8 cellular contexts compared by ENCODE assay signal in genomic region chr2:118013221-118013723, GRCh38. TPM values are rescaled to one million over a fixed set of nuclear protein-coding genes. Genes with fewer than 3 reads are reported as not detected.
DNase-seq lines count a peak whose midpoint lies in the region; TF ChIP-seq lines count a peak whose summit lies in the region.

No MANE protein-coding gene starts in this region.

- H3K4me3 ChIP-seq in KMS-11 (IDR thresholded peaks at IDR 0.05; ENCODE audit: insufficient read depth, low read depth, low read length) (no peak overlapping the region), endocrine pancreas (ENCODE audit: control insufficient read depth, insufficient read depth, low read length) (peak overlapping the region; percentile 83), mesendoderm (ENCODE audit: low read length) (peak overlapping the region; percentile 84)

- POLR2A ChIA-PET in activated CD4-positive, alpha-beta T cell treated with anti-CD3 and anti-CD28 coated beads, Interleukin-2, amount 10 ng/mL, durations not matched to agents 7 days and 5 days (lab: Charles Lee): no interaction called here

- no peak overlapping the region for H2BK15ac ChIP-seq in mesendoderm (replicated peaks; ENCODE audit: low read depth)

- no peaks in the 10 kb centered on the region for H3K36me3 ChIP-seq in KMS-11 (ENCODE audit: insufficient read depth)
- no peaks in the 10 kb centered on the region for H3K36me3 ChIP-seq in endocrine pancreas (ENCODE audit: control insufficient read depth, insufficient read depth, low read length)
- H3K36me3 ChIP-seq in mesendoderm (ENCODE audit: control insufficient read depth, insufficient read depth, low read length): no peaks in the 10 kb centered on the region

- H2BK5ac ChIP-seq in mesendoderm (ENCODE audit: low read length): no peak overlapping the region

- H3K36me3 Mint-ChIP-seq in activated CD4-positive, alpha-beta T cell treated with anti-CD3 and anti-CD28 coated beads, Interleukin-2, amount 10 ng/mL, durations not matched to agents 7 days and 5 days (ENCODE audit: low read depth): peaks cover 9% of the 10 kb centered on the region
- H3K36me3 Mint-ChIP-seq in stimulated activated naive CD8-positive, alpha-beta T cell treated with anti-CD3 and anti-CD28 coated beads, Interleukin-15, Interleukin-2, amounts not matched to agents 100 ng/mL and 50 ng/mL, for 24 hours (ENCODE audit: low read depth): peaks cover 6% of the 10 kb centered on the region

- in situ Hi-C loops in GM13976 (cut with MboI; ENCODE audit: low sequenced_read_pairs, unreplicated experiment): no loop called here

- H3K56ac ChIP-seq in mesendoderm (ENCODE audit: low read length): peak overlapping the region; percentile 89

- H3K4me3 Mint-ChIP-seq in activated CD4-positive, alpha-beta T cell treated with anti-CD3 and anti-CD28 coated beads, Interleukin-2, amount 10 ng/mL, durations not matched to agents 7 days and 5 days: peak overlapping the region; percentile 91
- H3K4me3 Mint-ChIP-seq in stimulated activated naive CD8-positive, alpha-beta T cell treated with anti-CD3 and anti-CD28 coated beads, Interleukin-15, Interleukin-2, amounts not matched to agents 100 ng/mL and 50 ng/mL, for 24 hours: peak overlapping the region; percentile 86

- no peak overlapping the region for H4K5ac ChIP-seq in mesendoderm (ENCODE audit: low read length)

- H3K4me2 ChIP-seq in KMS-11: peak overlapping the region; percentile 78
- peak overlapping the region; percentile 34 for H3K4me2 ChIP-seq in mesendoderm (ENCODE audit: low read length)

- no peaks in the 10 kb centered on the region for H3K27me3 ChIP-seq in KMS-11 (ENCODE audit: insufficient read depth, low read depth)
- no peaks in the 10 kb centered on the region for H3K27me3 ChIP-seq in endocrine pancreas (ENCODE audit: control insufficient read depth, insufficient read depth, low read length)
- H3K27me3 ChIP-seq in mesendoderm (ENCODE audit: insufficient read depth, low read length, poor library complexity): no peaks in the 10 kb centered on the region

- no peaks in the 10 kb centered on the region for H3K9me3 Mint-ChIP-seq in activated CD4-positive, alpha-beta T cell treated with anti-CD3 and anti-CD28 coated beads, Interleukin-2, amount 10 ng/mL, durations not matched to agents 7 days and 5 days
- H3K9me3 Mint-ChIP-seq in stimulated activated naive CD8-positive, alpha-beta T cell treated with anti-CD3 and anti-CD28 coated beads, Interleukin-15, Interleukin-2, amounts not matched to agents 100 ng/mL and 50 ng/mL, for 24 hours: no peaks in the 10 kb centered on the region

- H3K9ac ChIP-seq in KMS-11 (peak overlapping the region; percentile 81; the same call in 1 of the 2 replicates), endocrine pancreas (ENCODE audit: control insufficient read depth, insufficient read depth, low read length) (peak overlapping the region; percentile 73), mesendoderm (ENCODE audit: low read length) (peak overlapping the region; percentile 80)

- H3K18ac ChIP-seq in mesendoderm (ENCODE audit: low read length): peak overlapping the region; percentile 81

- no peak overlapping the region for H2BK120ac ChIP-seq in mesendoderm (ENCODE audit: low read depth, low read length)

- H3K4me1 ChIP-seq in KMS-11 (ENCODE audit: low read depth, poor library complexity, severe bottlenecking) (peaks cover 26% of the 10 kb centered on the region), endocrine pancreas (ENCODE audit: control insufficient read depth, insufficient read depth, low read length) (peaks cover 8% of the 10 kb centered on the region), mesendoderm (ENCODE audit: control insufficient read depth, low read depth, low read length) (peaks cover 2% of the 10 kb centered on the region)

- CTCF ChIA-PET in activated CD4-positive, alpha-beta T cell treated with anti-CD3 and anti-CD28 coated beads, Interleukin-2, amount 10 ng/mL, durations not matched to agents 7 days and 5 days (lab: Charles Lee): interaction anchor here (0.9 to 3.1 kb wide), 5 partner anchors 9 to 199 kb away, joined by 3 to 27 read pairs (median 3); partner anchors contain the start of gene DDX18

- no peaks in the 10 kb centered on the region for H4K20me1 ChIP-seq in KMS-11 (ENCODE audit: insufficient read depth)

- H3K79me2 ChIP-seq in KMS-11 (ENCODE audit: insufficient read depth, low read depth) (peaks cover 27% of the 10 kb centered on the region; the same call in 1 of the 2 replicates), mesendoderm (ENCODE audit: control insufficient read depth, insufficient read depth, low read length) (peaks cover 2% of the 10 kb centered on the region)

- H3K23ac ChIP-seq in mesendoderm (ENCODE audit: low read length): no peak overlapping the region

- H3K27ac ChIP-seq in KMS-11 (peak overlapping the region; percentile 58), mesendoderm (ENCODE audit: low read depth, low read length) (peak overlapping the region; percentile 74)

- peaks cover 4% of the 10 kb centered on the region for H3K79me1 ChIP-seq in mesendoderm (ENCODE audit: low read length)

- WGBS in mesendoderm (ENCODE audit: extremely low coverage, insufficient coverage, low lambda C conversion rate): no CpG with 5 or more reads among the region's 48 CpGs

- DNase-seq in GM13976 (ENCODE audit: low spot score): peak; percentile 70
- DNase-seq in GOT3 (lab: John Stamatoyannopoulos, UW): peak; percentile 7
- peak; percentile 36 for DNase-seq in activated CD4-positive, alpha-beta T cell treated with anti-CD3 and anti-CD28 coated beads, Interleukin-2, amount 10 ng/mL, durations not matched to agents 7 days and 5 days
- DNase-seq in mesendoderm: peak; percentile 40
- no peak for DNase-seq in amniotic stem cell (lab: John Stamatoyannopoulos, UW)

- no peaks in the 10 kb centered on the region for H3K9me3 ChIP-seq in endocrine pancreas (ENCODE audit: control insufficient read depth, low read length)

- H3K27ac Mint-ChIP-seq in activated CD4-positive, alpha-beta T cell treated with anti-CD3 and anti-CD28 coated beads, Interleukin-2, amount 10 ng/mL, durations not matched to agents 7 days and 5 days: peak overlapping the region; percentile 90
- no peak overlapping the region for H3K27ac Mint-ChIP-seq in stimulated activated naive CD8-positive, alpha-beta T cell treated with anti-CD3 and anti-CD28 coated beads, Interleukin-15, Interleukin-2, amounts not matched to agents 100 ng/mL and 50 ng/mL, for 24 hours

- H3K27me3 Mint-ChIP-seq in activated CD4-positive, alpha-beta T cell treated with anti-CD3 and anti-CD28 coated beads, Interleukin-2, amount 10 ng/mL, durations not matched to agents 7 days and 5 days: no peaks in the 10 kb centered on the region
- H3K27me3 Mint-ChIP-seq in stimulated activated naive CD8-positive, alpha-beta T cell treated with anti-CD3 and anti-CD28 coated beads, Interleukin-15, Interleukin-2, amounts not matched to agents 100 ng/mL and 50 ng/mL, for 24 hours: no peaks in the 10 kb centered on the region

- no peak for TF ChIP-seq CTCF in GM13976 (IDR thresholded peaks at IDR 0.05; ENCODE audit: borderline replicate concordance, control extremely low read depth, extremely low read depth, insufficient read depth, missing control alignments)
- TF ChIP-seq CTCF in KMS-11 (conservative IDR thresholded peaks at IDR 0.05; ENCODE audit: low read depth, low read length): no peak

- no peak overlapping the region for H3K4ac ChIP-seq in mesendoderm (ENCODE audit: low read depth, low read length)

- H4K8ac ChIP-seq in mesendoderm (ENCODE audit: low read depth, low read length): no peak overlapping the region

- H2AK5ac ChIP-seq in mesendoderm (ENCODE audit: low read length): no peak overlapping the region

- H2AFZ ChIP-seq in KMS-11 (ENCODE audit: low read depth): peak overlapping the region; percentile 86

- peaks cover 48% of the 10 kb centered on the region for H3K4me1 Mint-ChIP-seq in activated CD4-positive, alpha-beta T cell treated with anti-CD3 and anti-CD28 coated beads, Interleukin-2, amount 10 ng/mL, durations not matched to agents 7 days and 5 days
- H3K4me1 Mint-ChIP-seq in stimulated activated naive CD8-positive, alpha-beta T cell treated with anti-CD3 and anti-CD28 coated beads, Interleukin-15, Interleukin-2, amounts not matched to agents 100 ng/mL and 50 ng/mL, for 24 hours (ENCODE audit: low read depth): peaks cover 39% of the 10 kb centered on the region

RNA-seq across cellular contexts. Expression of gene CCDC93, which starts 0.6 kb away (rescaled TPM):
- 10 to 100 TPM; 35.5 to 39.1 TPM for total RNA-seq in activated CD4-positive, alpha-beta T cell treated with anti-CD3 and anti-CD28 coated beads, Interleukin-2, amount 10 ng/mL, durations not matched to agents 7 days and 5 days
- 9.4 TPM for polyA plus RNA-seq in mesendoderm (2013, experiment 1 of 2)
- polyA plus RNA-seq in mesendoderm (2013, experiment 2 of 2): 11.3 TPM
